ENCODE assay signal across 8 cellular contexts in genomic region chrX:85109235-85109634, GRCh38.
DNase-seq lines count a peak whose midpoint lies in the region; ATAC-seq, FAIRE-seq and TF ChIP-seq lines count a peak whose summit lies in the region.

No MANE protein-coding gene starts in this region.

- POLR2A ChIA-PET in A549 (lab: Yijun Ruan, JAX), result no interaction called here
- POLR2A ChIA-PET in CD4-positive, alpha-beta memory T cell (lab: Charles Lee; ENCODE audit: partially characterized antibody), result no interaction called here

- H3K4me3 Mint-ChIP-seq in CD4-positive, alpha-beta memory T cell, result no peak overlapping the region

- intact Hi-C loops in CD4-positive, alpha-beta memory T cell (cut with micrococcal nuclease), result no loop called here

- FAIRE-seq in A549 (lab: Jason Lieb, UNC), result no peak

- 0 out of 5 replicates have a peak, but pooled peaks of 1 of the 2 experiments have one; percentile 13 for TF ChIP-seq RAD21 in A549 (conservative IDR thresholded peaks at IDR 0.05 in 1 of 2, IDR thresholded peaks at IDR 0.05 in 1 of 2)

- TF ChIP-seq CTCF in A549 (IDR thresholded peaks at IDR 0.05) (peak; percentile 27; the same call in 2 of the 3 replicates), GM13976 (IDR thresholded peaks at IDR 0.05; ENCODE audit: borderline replicate concordance, control extremely low read depth, extremely low read depth, insufficient read depth, missing control alignments) (peak; percentile 38), epithelial cell of proximal tubule (conservative IDR thresholded peaks at IDR 0.05; ENCODE audit: low read depth, low read length) (peak; percentile 43)

- no peaks in the 10 kb centered on the region for H3K27me3 ChIP-seq in CD4-positive, alpha-beta memory T cell (ENCODE audit: insufficient read depth, low read length)

- peaks cover 0 to 2% of the 10 kb centered on the region in 2 donors for H3K27me3 Mint-ChIP-seq in CD4-positive, alpha-beta memory T cell

- no peaks in the 10 kb centered on the region for H3K4me1 ChIP-seq in A549
- H3K4me1 ChIP-seq in CD4-positive, alpha-beta memory T cell (ENCODE audit: insufficient read depth, low read length), result no peaks in the 10 kb centered on the region

- DNase-seq in A549 (ENCODE audit: low read depth in 1 of 2, low spot score in 1 of 2) (peak; percentile 7 to 66), GM13976 (ENCODE audit: low spot score) (peak; percentile 28), NAMALWA (ENCODE audit: low spot score) (peak; percentile 54), epithelial cell of proximal tubule (ENCODE audit: low read depth) (no peak), kidney tubule cell (ENCODE audit: low spot score) (no peak)
- DNase-seq in CD4-positive, alpha-beta memory T cell, result no peak
- no peak for DNase-seq in stimulated activated CD4-positive, alpha-beta T cell treated with anti-CD3 and anti-CD28 coated beads, Interleukin-4, amount 100 ng/mL, for 24 hours
- no peak for DNase-seq in activated CD8-positive, alpha-beta memory T cell treated with anti-CD3 and anti-CD28 coated beads for 24 hours

- peak; percentile 50 to 92; a peak in 4 of 6 replicates for ATAC-seq in A549

- H3K9me3 ChIP-seq in A549, result no peaks in the 10 kb centered on the region
- H3K9me3 ChIP-seq in CD4-positive, alpha-beta memory T cell (ENCODE audit: control insufficient read depth in 1 of 2, low read length in 2 of 2), result no peaks in the 10 kb centered on the region

- H3K27ac Mint-ChIP-seq in CD4-positive, alpha-beta memory T cell, result no peak overlapping the region

- no peaks in the 10 kb centered on the region for H3K4me1 Mint-ChIP-seq in CD4-positive, alpha-beta memory T cell

- no peak overlapping the region for H3K27ac ChIP-seq in A549
- H3K27ac ChIP-seq in CD4-positive, alpha-beta memory T cell (ENCODE audit: low read depth, low read length), result no peak overlapping the region

- WGBS in A549 (ENCODE audit: missing lambda C conversion rate), result 17% methylated on average over 8 of the region's 8 CpGs

- H3K9me3 Mint-ChIP-seq in CD4-positive, alpha-beta memory T cell, result no peaks in the 10 kb centered on the region

- TF ChIP-seq EP300 in A549 (IDR thresholded peaks at IDR 0.05), result no peak

- TF ChIP-seq POLR2A in A549 (IDR thresholded peaks at IDR 0.05; ENCODE audit: low read length), result no peak

- CTCF ChIA-PET in A549 (lab: Yijun Ruan, JAX), result interaction anchor here (1.0 to 2.3 kb wide), 4 partner anchors 9 to 434 kb away, joined by 3 to 8 read pairs (median 5); no protein-coding TSS in a partner anchor
- CTCF ChIA-PET in CD4-positive, alpha-beta memory T cell (lab: Charles Lee; ENCODE audit: partially characterized antibody), result no interaction called here

- no peaks in the 10 kb centered on the region for H3K36me3 Mint-ChIP-seq in CD4-positive, alpha-beta memory T cell

- 0 out of 3 replicates have a peak overlapping the region, but pooled peaks have one; percentile 14 for H3K4me2 ChIP-seq in A549

- H3K36me3 ChIP-seq in CD4-positive, alpha-beta memory T cell (ENCODE audit: insufficient read depth, low read length), result no peaks in the 10 kb centered on the region

- H3K4me3 ChIP-seq in A549, result no peak overlapping the region
- no peak overlapping the region for H3K4me3 ChIP-seq in epithelial cell of proximal tubule (ENCODE audit: low read depth, low read length)
- H3K4me3 ChIP-seq in CD4-positive, alpha-beta memory T cell (ENCODE audit: low read length in 2 of 2), result no peak overlapping the region

- in situ Hi-C loops in GM13976 (cut with MboI; ENCODE audit: low sequenced_read_pairs, unreplicated experiment), result no loop called here

TF ChIP-seq in A549, 52 proteins besides CTCF, POLR2A, EP300 and RAD21:
- no peak for TF ChIP-seq RFX5 (IDR thresholded peaks at IDR 0.05)
- no peak for TF ChIP-seq RCOR1 (IDR thresholded peaks at IDR 0.05; ENCODE audit: low read depth, low read length)
- no peak for TF ChIP-seq KDM5A (IDR thresholded peaks at IDR 0.05)
- no peak for TF ChIP-seq MAFK (IDR thresholded peaks at IDR 0.05; ENCODE audit: partially characterized antibody)
- TF ChIP-seq CHD4 (IDR thresholded peaks at IDR 0.05; ENCODE audit: borderline replicate concordance), result no peak
- TF ChIP-seq E2F6 (IDR thresholded peaks at IDR 0.05; ENCODE audit: borderline replicate concordance, low read depth), result no peak
- TF ChIP-seq USF2 (IDR thresholded peaks at IDR 0.05), result no peak
- TF ChIP-seq NFE2L2 (conservative IDR thresholded peaks at IDR 0.05; ENCODE audit: low read length), result no peak
- TF ChIP-seq KDM1A (IDR thresholded peaks at IDR 0.05; ENCODE audit: low read depth), result no peak
- TF ChIP-seq NPAS2 (CRISPR knock-in tag; IDR thresholded peaks at IDR 0.05; ENCODE audit: borderline replicate concordance), result no peak
- TF ChIP-seq GATA3 (IDR thresholded peaks at IDR 0.05; ENCODE audit: borderline replicate concordance), result no peak
- no peak for TF ChIP-seq ZSCAN20 (CRISPR knock-in tag; IDR thresholded peaks at IDR 0.05)
- no peak for TF ChIP-seq NR3C1 (IDR thresholded peaks at IDR 0.05)

Comparison
In these comparisons a context has a peak if more than half of its experiments do, and no peak if none do; other contexts are left out.
1. DNase-seq: peak in A549 (2 of 2), GM13976 (single experiment) and NAMALWA (single experiment); none in epithelial cell of proximal tubule (single experiment), CD4-positive, alpha-beta memory T cell (0 of 5), stimulated activated CD4-positive, alpha-beta T cell treated with anti-CD3 and anti-CD28 coated beads, Interleukin-4, amount 100 ng/mL, for 24 hours (single experiment), activated CD8-positive, alpha-beta memory T cell treated with anti-CD3 and anti-CD28 coated beads for 24 hours (single experiment) and kidney tubule cell (single experiment).
2. Peak in every context shown above with its lines, with median percentiles within 50 percentile points of each other: CTCF ChIP-seq.